ENCODE assay signal across 17 cellular contexts in the genomic region with DNA sequence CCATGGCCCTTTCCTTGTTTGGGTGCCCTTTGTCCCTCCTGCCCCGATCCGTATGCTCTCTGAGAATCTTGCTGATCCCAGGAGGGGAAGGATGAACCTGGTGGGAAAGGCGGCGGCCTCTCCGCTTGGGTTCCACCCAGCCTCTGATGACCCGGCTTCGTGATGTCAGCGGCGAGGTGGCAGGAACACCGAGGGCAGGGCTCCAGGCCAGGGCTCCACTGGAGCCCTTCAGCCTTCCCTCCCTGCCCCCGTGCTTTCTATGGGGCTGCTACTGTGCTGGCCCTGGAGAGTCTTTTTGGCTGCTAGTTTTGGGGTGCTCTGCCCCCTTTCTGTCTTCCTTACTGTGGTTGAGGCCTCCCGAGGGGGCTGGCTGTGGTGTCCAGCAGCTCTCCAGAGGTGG.
A peak's percentile ranks its signal among the peaks of the same experiment; 100 is the strongest.
DNase-seq lines count a peak whose midpoint lies in the region; ATAC-seq and TF ChIP-seq lines count a peak whose summit lies in the region.
"Had no signal": no experiment of that assay in that cellular context is flagged by ENCODE, and none has a peak within 500 bp of the region (broad histone marks: within the 10 kb centered on the region; RNA-seq: fewer than 3 reads in every experiment).

No MANE protein-coding gene starts in this region.

- H3K4me3 ChIP-seq in BLaER1 = no peak overlapping the region

- H3K9ac ChIP-seq in BLaER1 = peak overlapping the region; percentile 80

- H3K9me3 ChIP-seq in BLaER1 = no peaks in the 10 kb centered on the region

- H3K36me3 Mint-ChIP-seq in nephron progenitor cell (ENCODE audit: low read depth) = peaks cover 58% of the 10 kb centered on the region

- no peaks in the 10 kb centered on the region for H3K27me3 ChIP-seq in BLaER1

- H3K27ac ChIP-seq in 22Rv1 (peak overlapping the region; percentile 18; the same call in 1 of the 2 replicates), BLaER1 (peak overlapping the region; percentile 82), VCaP (0 out of 2 replicates have a peak overlapping the region, but pooled peaks have one; percentile 15)

- peak overlapping the region; percentile 96 for H3K27ac Mint-ChIP-seq in nephron progenitor cell

- TF ChIP-seq CTCF in 22Rv1 (IDR thresholded peaks at IDR 0.05) = no peak
- no peak for TF ChIP-seq CTCF in VCaP (conservative IDR thresholded peaks at IDR 0.05)
- TF ChIP-seq CTCF in nephron progenitor cell (IDR thresholded peaks at IDR 0.05) = no peak

- H3K4me2 ChIP-seq in BLaER1 = peak overlapping the region; percentile 90

- H3K4me1 Mint-ChIP-seq in nephron progenitor cell = peaks cover 75% of the 10 kb centered on the region

- no peak for DNase-seq in nephron progenitor cell
- DNase-seq in midbrain (lab: John Stamatoyannopoulos, UW) = no peak
- DNase-seq in germinal center (ENCODE audit: low spot score) = no peak
- DNase-seq: AML-193, H7, MV-4-11, NCI-H1694 treated with DMSO at 0.1 percent for 48 hours, NCI-H2227 treated with DMSO at 0.1 percent for 48 hours, NCI-H524, NCI-H82, OCI-M1, SHP77 treated with DMSO at 0.1 percent for 48 hours had no signal

- peaks cover 76% of the 10 kb centered on the region for H3K36me3 ChIP-seq in BLaER1

- no peaks in the 10 kb centered on the region for H3K9me3 Mint-ChIP-seq in nephron progenitor cell

- peaks cover 62% of the 10 kb centered on the region for H4K20me1 ChIP-seq in BLaER1

- H3K4me3 Mint-ChIP-seq in nephron progenitor cell = no peak overlapping the region

- ATAC-seq in GM21786 (IDR thresholded peaks at IDR 0.05; ENCODE audit: unreplicated experiment) = no peak
- ATAC-seq: SK-N-SH treated with all-trans-retinoic acid at 6 μM for 48 hours had no signal

- peaks cover 89% of the 10 kb centered on the region for H3K4me1 ChIP-seq in BLaER1

- peaks cover 5% of the 10 kb centered on the region for H3K27me3 Mint-ChIP-seq in nephron progenitor cell (ENCODE audit: low read depth, poor library complexity)

Comparison
In these comparisons a context has a peak if more than half of its experiments do, and no peak if none do; other contexts are left out.
1. H3K27ac ChIP-seq: peak in every context shown above with its lines; median percentile 82 in BLaER1; 18 in 22Rv1; 15 in VCaP.